ENCODE assay signal across 28 cellular contexts in the genomic region with DNA sequence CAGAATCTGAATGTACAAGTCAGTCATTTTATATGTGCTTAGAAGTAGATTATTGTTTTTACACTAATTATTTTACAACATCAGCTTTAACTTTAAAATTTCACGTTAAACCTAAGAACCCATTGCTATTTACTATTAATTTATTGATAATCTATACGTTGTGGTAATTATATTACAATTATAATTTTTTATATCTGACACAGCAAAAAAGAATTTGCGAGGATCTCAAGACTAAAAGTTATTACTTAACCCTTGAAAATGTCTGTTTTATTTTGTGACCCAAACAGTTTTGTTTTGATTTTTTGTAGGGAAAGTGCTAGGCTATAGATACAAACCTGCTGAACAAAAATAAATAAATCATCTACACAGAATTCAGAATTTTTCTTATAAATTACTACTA.
"Had no signal": no experiment of that assay in that cellular context is flagged by ENCODE, and none has a peak within 500 bp of the region (broad histone marks: within the 10 kb centered on the region; RNA-seq: fewer than 3 reads in every experiment).

No MANE protein-coding gene starts in this region.

- H3K4me2 ChIP-seq: SK-N-SH had no signal

- H3K27me3 Mint-ChIP-seq: activated CD4-positive, alpha-beta memory T cell treated with anti-CD3 and anti-CD28 coated beads, Interleukin-2, amount 10 ng/mL, durations not matched to agents 7 days and 5 days; activated CD4-positive, alpha-beta T cell treated with anti-CD3 and anti-CD28 coated beads for 36 hours; activated naive CD8-positive, alpha-beta T cell; activated T-helper 17 cell treated with anti-CD3 and anti-CD28 coated beads, Interleukin-2, amount 50 U/mL, for 72 hours; brain; central memory CD8-positive, alpha-beta T cell had no signal

- H3K9me3 Mint-ChIP-seq: activated CD4-positive, alpha-beta memory T cell treated with anti-CD3 and anti-CD28 coated beads, Interleukin-2, amount 10 ng/mL, durations not matched to agents 7 days and 5 days; activated naive CD4-positive, alpha-beta T cell treated with anti-CD3 and anti-CD28 coated beads for 36 hours; activated T-helper 17 cell treated with anti-CD3 and anti-CD28 coated beads, Interleukin-2, amount 50 U/mL, for 72 hours; central memory CD8-positive, alpha-beta T cell had no signal

- FAIRE-seq: astrocyte had no signal

- H3K4me1 Mint-ChIP-seq: activated CD4-positive, alpha-beta memory T cell treated with anti-CD3 and anti-CD28 coated beads, Interleukin-2, amount 10 ng/mL, durations not matched to agents 7 days and 5 days; activated CD4-positive, alpha-beta T cell treated with anti-CD3 and anti-CD28 coated beads for 36 hours; activated T-helper 17 cell treated with anti-CD3 and anti-CD28 coated beads, Interleukin-2, amount 50 U/mL, for 72 hours; brain; central memory CD8-positive, alpha-beta T cell had no signal

- H3K36me3 ChIP-seq: WERI-Rb-1 had no signal

- H3K9ac ChIP-seq: SK-N-SH had no signal

- H3K27ac Mint-ChIP-seq: activated CD4-positive, alpha-beta memory T cell treated with anti-CD3 and anti-CD28 coated beads, Interleukin-2, amount 10 ng/mL, durations not matched to agents 7 days and 5 days; activated CD4-positive, alpha-beta T cell treated with anti-CD3 and anti-CD28 coated beads for 36 hours; activated naive CD4-positive, alpha-beta T cell treated with anti-CD3 and anti-CD28 coated beads for 36 hours; activated naive CD8-positive, alpha-beta T cell; activated T-helper 17 cell treated with anti-CD3 and anti-CD28 coated beads, Interleukin-2, amount 50 U/mL, for 72 hours; brain had no signal

- DNase-seq: activated CD4-positive, alpha-beta memory T cell treated with anti-CD3 and anti-CD28 coated beads, Interleukin-2, amount 10 ng/mL, durations not matched to agents 7 days and 5 days; activated CD4-positive, alpha-beta T cell treated with anti-CD3 and anti-CD28 coated beads for 36 hours; activated CD4-positive, alpha-beta T cell treated with anti-CD3 and anti-CD28 coated beads, Interleukin-2, amount 50 U/mL, for 1 hour; activated gamma-delta T cell; activated naive CD4-positive, alpha-beta T cell treated with anti-CD3 and anti-CD28 coated beads for 36 hours; activated T-cell treated with anti-CD3 and anti-CD28 coated beads for 4 hours; activated T-cell treated with anti-CD3 and anti-CD28 coated beads, Interleukin-2, amount 50 U/mL, for 48 hours; amygdala; MV-4-11; NCI-H1092 treated with DMSO at 0.1 percent for 48 hours; NCI-H1417 treated with DMSO at 0.1 percent for 48 hours; NCI-H1694; NCI-H2029; NCI-H2107; NCI-H2171 treated with DMSO at 0.1 percent for 48 hours; NCI-H226; NCI-H510A; NCI-H526 treated with DMSO at 0.1 percent for 48 hours; RPMI8226; SK-N-SH; T-helper 1 cell; WERI-Rb-1 had no signal

- H3K9me3 ChIP-seq: SK-N-SH had no signal

- ATAC-seq: activated CD4-positive, alpha-beta T cell treated with anti-CD3 and anti-CD28 coated beads for 36 hours; activated T-helper 17 cell treated with anti-CD3 and anti-CD28 coated beads, Interleukin-2, amount 50 U/mL, for 72 hours; Right ventricle myocardium inferior had no signal

- H3K27ac ChIP-seq: WERI-Rb-1 had no signal

- H3K4me3 Mint-ChIP-seq: activated CD4-positive, alpha-beta memory T cell treated with anti-CD3 and anti-CD28 coated beads, Interleukin-2, amount 10 ng/mL, durations not matched to agents 7 days and 5 days; activated CD4-positive, alpha-beta T cell treated with anti-CD3 and anti-CD28 coated beads for 36 hours; activated naive CD4-positive, alpha-beta T cell treated with anti-CD3 and anti-CD28 coated beads for 36 hours; activated naive CD8-positive, alpha-beta T cell; activated T-helper 17 cell treated with anti-CD3 and anti-CD28 coated beads, Interleukin-2, amount 50 U/mL, for 72 hours; brain; central memory CD8-positive, alpha-beta T cell had no signal
